In genomic region chr9:76651114-76651697, GRCh38 we compare ENCODE assay signal across 8 cellular contexts.
DNase-seq lines count a peak whose midpoint lies in the region; ATAC-seq and TF ChIP-seq lines count a peak whose summit lies in the region.

No MANE protein-coding gene starts in this region.

- H3K27me3 ChIP-seq in ovary = no peaks in the 10 kb centered on the region
- no peaks in the 10 kb centered on the region for H3K27me3 ChIP-seq in SJCRH30
- H3K27me3 ChIP-seq in WERI-Rb-1 (ENCODE audit: insufficient read depth, low read depth, severe bottlenecking) = no peaks in the 10 kb centered on the region

- no peak overlapping the region for H3K27ac ChIP-seq in ovary
- no peak overlapping the region for H3K27ac ChIP-seq in SJCRH30
- H3K27ac ChIP-seq in WERI-Rb-1 = no peak overlapping the region

- no peak for TF ChIP-seq EP300 in ovary (IDR thresholded peaks at IDR 0.05)

- H3K36me3 ChIP-seq in ovary (no peaks in the 10 kb centered on the region), SJCRH30 (peaks cover 12% of the 10 kb centered on the region), WERI-Rb-1 (no peaks in the 10 kb centered on the region)

- no peak for DNase-seq in central memory CD8-positive, alpha-beta T cell (ENCODE audit: low spot score in 2 of 2)
- DNase-seq in ovary = no peak
- DNase-seq in T-helper 9 cell = no peak
- DNase-seq in LoVo (ENCODE audit: low spot score) = no peak
- no peak for DNase-seq in SJCRH30
- no peak for DNase-seq in WERI-Rb-1

- peaks cover 39% of the 10 kb centered on the region for H3K4me1 Mint-ChIP-seq in central memory CD8-positive, alpha-beta T cell

- WGBS in ovary, 3 donors = 5 to 20% (median 7%) methylated on average over 4 of the region's 4 CpGs

- peak overlapping the region; percentile 78 for H3K27ac Mint-ChIP-seq in central memory CD8-positive, alpha-beta T cell (ENCODE audit: low read depth)

- no peaks in the 10 kb centered on the region for H3K27me3 Mint-ChIP-seq in central memory CD8-positive, alpha-beta T cell

- peak overlapping the region; percentile 70 for H3K4me3 Mint-ChIP-seq in central memory CD8-positive, alpha-beta T cell

- no peaks in the 10 kb centered on the region for H3K9me3 ChIP-seq in ovary
- no peaks in the 10 kb centered on the region for H3K9me3 ChIP-seq in SJCRH30 (replicated peaks)
- no peaks in the 10 kb centered on the region for H3K9me3 ChIP-seq in WERI-Rb-1 (ENCODE audit: severe bottlenecking)

- H3K36me3 Mint-ChIP-seq in central memory CD8-positive, alpha-beta T cell (ENCODE audit: insufficient read depth) = no peaks in the 10 kb centered on the region

- intact Hi-C loops in ovary (cut with DNase I) = no loop called here

- H3K4me3 ChIP-seq in ovary (peak overlapping the region; percentile 30), SJCRH30 (no peak overlapping the region), WERI-Rb-1 (ENCODE audit: low read depth, low read length) (no peak overlapping the region)

- TF ChIP-seq CTCF in ovary (IDR thresholded peaks at IDR 0.05) (no peak), WERI-Rb-1 (IDR thresholded peaks at IDR 0.05; ENCODE audit: low read depth, low read length) (no peak)

- no peaks in the 10 kb centered on the region for H3K9me3 Mint-ChIP-seq in central memory CD8-positive, alpha-beta T cell

- TF ChIP-seq POLR2A in ovary (IDR thresholded peaks at IDR 0.05) = no peak

- ATAC-seq in GM18519 (IDR thresholded peaks at IDR 0.05; ENCODE audit: low FRiP score, unreplicated experiment) (peak; percentile 65), HG03342 (IDR thresholded peaks at IDR 0.05; ENCODE audit: unreplicated experiment) (peak; percentile 80)
- ATAC-seq in central memory CD8-positive, alpha-beta T cell (replicated peaks; ENCODE audit: extremely low read depth, poor library complexity, severe bottlenecking) = no peak

- H3K4me1 ChIP-seq in ovary (ENCODE audit: insufficient read depth) (peaks cover 1% of the 10 kb centered on the region), SJCRH30 (peaks cover 7% of the 10 kb centered on the region)
